Comparison of ENCODE assay signal across 1 cellular context in genomic region chr10:26970667-26971066, GRCh38.
TF ChIP-seq lines count a peak whose summit lies in the region.

No MANE protein-coding gene starts in this region.

TF ChIP-seq in GM12878, 131 proteins besides CTCF, POLR2A, EP300 and RAD21 (continued from another document):
- no peak for TF ChIP-seq SKIL (IDR thresholded peaks at IDR 0.05; ENCODE audit: low read depth, poor library complexity, severe bottlenecking)
